8 cellular contexts compared by ENCODE assay signal in the genomic region with DNA sequence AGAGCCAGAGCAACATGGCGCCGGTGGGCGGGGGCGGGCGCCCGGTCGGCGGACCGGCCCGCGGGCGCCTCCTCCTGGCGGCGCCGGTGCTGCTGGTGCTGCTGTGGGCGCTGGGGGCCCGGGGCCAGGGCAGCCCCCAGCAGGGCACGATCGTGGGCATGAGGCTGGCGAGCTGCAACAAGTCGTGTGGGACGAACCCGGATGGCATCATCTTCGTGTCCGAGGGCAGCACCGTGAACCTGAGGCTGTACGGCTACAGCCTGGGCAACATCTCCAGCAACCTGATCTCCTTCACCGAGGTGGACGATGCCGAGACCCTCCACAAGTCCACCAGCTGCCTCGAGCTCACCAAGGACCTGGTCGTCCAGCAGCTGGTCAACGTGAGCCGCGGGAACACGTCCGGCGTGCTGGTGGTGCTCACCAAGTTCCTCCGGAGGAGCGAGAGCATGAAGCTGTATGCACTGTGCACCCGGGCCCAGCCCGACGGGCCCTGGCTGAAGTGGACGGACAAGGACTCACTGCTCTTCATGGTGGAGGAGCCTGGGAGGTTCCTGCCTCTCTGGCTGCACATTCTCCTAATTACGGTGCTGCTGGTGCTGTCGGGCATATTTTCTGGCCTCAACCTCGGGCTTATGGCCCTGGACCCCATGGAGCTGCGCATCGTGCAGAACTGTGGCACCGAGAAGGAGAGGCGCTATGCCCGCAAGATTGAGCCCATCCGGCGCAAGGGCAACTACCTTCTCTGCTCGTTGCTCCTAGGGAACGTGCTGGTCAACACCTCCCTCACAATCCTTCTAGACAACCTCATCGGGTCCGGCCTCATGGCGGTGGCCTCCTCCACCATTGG. TPM values are rescaled to one million over a fixed set of nuclear protein-coding genes. Genes with fewer than 3 reads are reported as not detected.
A peak's percentile ranks its signal among the peaks of the same experiment; 100 is the strongest.
DNase-seq lines count a peak whose midpoint lies in the region; ATAC-seq and TF ChIP-seq lines count a peak whose summit lies in the region.

No MANE protein-coding gene starts in this region.

- H3K36me3 ChIP-seq in MG63, result no peaks in the 10 kb centered on the region
- H3K36me3 ChIP-seq in body of pancreas (replicated peaks in 1 of 2; ENCODE audit: insufficient read depth in 1 of 2, low read depth in 2 of 2), result no peaks in the 10 kb centered on the region

- TF ChIP-seq POLR2A in body of pancreas (IDR thresholded peaks at IDR 0.05), result peak in 1 of 3 donors; percentile 13

- H3K4me1 ChIP-seq in body of pancreas, result peaks cover 50% of the 10 kb centered on the region

- H3K27ac ChIP-seq in body of pancreas (peak overlapping the region; percentile 63 to 81 (median 78)), substantia nigra (ENCODE audit: low read depth, low read length, poor library complexity, severe bottlenecking) (peak overlapping the region; percentile 82)

- DNase-seq in ELF-1 (ENCODE audit: low read depth, low spot score) (peak; percentile 64), MG63 (no peak), body of pancreas (peak in 3 of 4 donors; percentile 43 to 58 (median 55)), left colon (peak; percentile 60 to 65), substantia nigra (lab: John Stamatoyannopoulos, UW) (peak in 15 of 49 donors; percentile 39 to 77 (median 58)), midbrain (lab: John Stamatoyannopoulos, UW) (no peak)

- H3K27me3 ChIP-seq in MG63 (no peaks in the 10 kb centered on the region), body of pancreas (no peaks in the 10 kb centered on the region)

- TF ChIP-seq CTCF in body of pancreas (IDR thresholded peaks at IDR 0.05), result peak; percentile 19 to 87 (median 67)

- H3K4me3 ChIP-seq in MG63 (peak overlapping the region; percentile 48), body of pancreas (peak overlapping the region; percentile 17 to 47)

- intact Hi-C loops in body of pancreas (cut with DNase I) (no loop called here), left colon (cut with DNase I, micrococcal nuclease) (no loop called here)

- ATAC-seq in GM21526 (IDR thresholded peaks at IDR 0.05; ENCODE audit: low FRiP score, unreplicated experiment), result peak; percentile 3
- peak; percentile 20 for ATAC-seq in body of pancreas
- peak; percentile 12 for ATAC-seq in left colon
- ATAC-seq in GM18498 (IDR thresholded peaks at IDR 0.05; ENCODE audit: unreplicated experiment), result no peak

- H3K9me3 ChIP-seq in MG63 (no peaks in the 10 kb centered on the region), body of pancreas (no peaks in the 10 kb centered on the region)

- 19 to 90% methylated on average over 6 to 58 of the region's 59 CpGs for WGBS in body of pancreas, 2 donors

RNA-seq across cellular contexts. Expression of gene CNNM4, which starts 0.5 kb away (rescaled TPM):
- 1.8 and 3.9 TPM in 2 replicates for total RNA-seq in MG63 (2014; rRNA removed; shearing (Covaris generic); ENCODE audit: low replicate concordance)
- total RNA-seq in body of pancreas, result 1 to 10 TPM; 4.3 to 7.8 TPM
- 100 to 1,000 TPM in 1 of 2 donors, 10 to 100 TPM in 1; 98.5 to 142 TPM for total RNA-seq in left colon

RNA-seq across cellular contexts. Expression of gene LMAN2L, which starts 21.3 kb away (rescaled TPM):
- total RNA-seq in MG63 (2014; rRNA removed; shearing (Covaris generic); ENCODE audit: low replicate concordance), result 28.5 and 32.0 TPM in 2 replicates
- total RNA-seq in body of pancreas (1 to 10 TPM; 6.6 to 7.8 TPM), left colon (10 to 100 TPM; 14.6 to 16.3 TPM)

RNA-seq across cellular contexts. Expression of gene CNNM3, which starts 54.9 kb away (rescaled TPM):
- 7.1 and 8.5 TPM in 2 replicates for total RNA-seq in MG63 (2014; rRNA removed; shearing (Covaris generic); ENCODE audit: low replicate concordance)
- total RNA-seq in body of pancreas, result 10 to 100 TPM; 18.2 to 57.7 TPM
- 10 to 100 TPM; 25.4 to 25.8 TPM for total RNA-seq in left colon

Comparison
In these comparisons a context has a peak if more than half of its experiments do, and no peak if none do; other contexts are left out.
1. DNase-seq: peak in ELF-1 (single experiment), body of pancreas (3 of 4) and left colon (2 of 2); none in MG63 (single experiment) and midbrain (single experiment).
2. RNA of gene CNNM4, which starts 0.5 kb away (total RNA-seq): 98.5 to 142 TPM in left colon; 4.3 to 7.8 TPM in body of pancreas and 1.8 to 3.9 TPM in MG63; every median in the first group is over 10 times any median in the second.